24 cellular contexts compared by ENCODE assay signal in genomic region chr6:85346196-85346595, GRCh38.
"Had no signal": no experiment of that assay in that cellular context is flagged by ENCODE, and none has a peak within 500 bp of the region (broad histone marks: within the 10 kb centered on the region; RNA-seq: fewer than 3 reads in every experiment).

No MANE protein-coding gene starts in this region.

- H3K27ac ChIP-seq: dorsolateral prefrontal cortex, heart right ventricle, left lung, lower lobe of right lung, neural progenitor cell, ovary, right atrium auricular region, sigmoid colon, skin epidermis, stomach, thoracic aorta, upper lobe of left lung, uterus had no signal

- H3K9ac ChIP-seq: neural progenitor cell had no signal

- H3K36me3 Mint-ChIP-seq: natural killer cell treated with Interleukin-12 subunit alpha and Interleukin-12 subunit beta and Interleukin-15 and Interleukin-18, amount 100 ng/mL, for 72 hours; neural progenitor cell had no signal

- H3K36me3 ChIP-seq: heart right ventricle, left lung, lower lobe of right lung, neural progenitor cell, ovary, right atrium auricular region, sigmoid colon, stomach, thoracic aorta, upper lobe of left lung, uterus had no signal

- H3K27ac Mint-ChIP-seq: natural killer cell treated with Interleukin-12 subunit alpha and Interleukin-12 subunit beta and Interleukin-15 and Interleukin-18, amount 100 ng/mL, for 72 hours; neural progenitor cell had no signal

- H3K4me1 Mint-ChIP-seq: neural progenitor cell had no signal

- DNase-seq: cortex of kidney; dorsolateral prefrontal cortex; effector CD8-positive, alpha-beta T cell; heart right ventricle; hypothalamus; islet precursor cell; left lung; lower lobe of right lung; mesenchymal stem cell; midbrain; nucleus accumbens; ovary; sigmoid colon; stimulated activated CD4-positive, alpha-beta T cell treated with anti-CD3 and anti-CD28 coated beads, Interleukin-12 subunit alpha, Interleukin-12 subunit beta, amount 100 ng/mL, for 4 hours; stimulated activated naive CD4-positive, alpha-beta T cell; stomach; substantia nigra; upper lobe of left lung; uterus had no signal

- H3K9me3 Mint-ChIP-seq: natural killer cell treated with Interleukin-12 subunit alpha and Interleukin-12 subunit beta and Interleukin-15 and Interleukin-18, amount 100 ng/mL, for 72 hours; neural progenitor cell had no signal

- H3K4me3 Mint-ChIP-seq: natural killer cell treated with Interleukin-12 subunit alpha and Interleukin-12 subunit beta and Interleukin-15 and Interleukin-18, amount 100 ng/mL, for 72 hours; neural progenitor cell had no signal

- H3K9me3 ChIP-seq: heart right ventricle, left lung, lower lobe of right lung, ovary, right atrium auricular region, sigmoid colon, stomach, thoracic aorta, upper lobe of left lung, uterus had no signal

- H3K27me3 ChIP-seq: dorsolateral prefrontal cortex, left lung, neural progenitor cell, ovary, right atrium auricular region, sigmoid colon, upper lobe of left lung, uterus had no signal

- H3K4me1 ChIP-seq: heart right ventricle, left lung, lower lobe of right lung, neural progenitor cell, right atrium auricular region, sigmoid colon, stomach, uterus had no signal

- H3K4me2 ChIP-seq: neural progenitor cell had no signal

- H3K4me3 ChIP-seq: dorsolateral prefrontal cortex, heart right ventricle, left lung, lower lobe of right lung, neural progenitor cell, ovary, right atrium auricular region, sigmoid colon, skin epidermis, stomach, thoracic aorta, upper lobe of left lung, uterus had no signal

- H2AFZ ChIP-seq: neural progenitor cell had no signal
